In the genomic region with DNA sequence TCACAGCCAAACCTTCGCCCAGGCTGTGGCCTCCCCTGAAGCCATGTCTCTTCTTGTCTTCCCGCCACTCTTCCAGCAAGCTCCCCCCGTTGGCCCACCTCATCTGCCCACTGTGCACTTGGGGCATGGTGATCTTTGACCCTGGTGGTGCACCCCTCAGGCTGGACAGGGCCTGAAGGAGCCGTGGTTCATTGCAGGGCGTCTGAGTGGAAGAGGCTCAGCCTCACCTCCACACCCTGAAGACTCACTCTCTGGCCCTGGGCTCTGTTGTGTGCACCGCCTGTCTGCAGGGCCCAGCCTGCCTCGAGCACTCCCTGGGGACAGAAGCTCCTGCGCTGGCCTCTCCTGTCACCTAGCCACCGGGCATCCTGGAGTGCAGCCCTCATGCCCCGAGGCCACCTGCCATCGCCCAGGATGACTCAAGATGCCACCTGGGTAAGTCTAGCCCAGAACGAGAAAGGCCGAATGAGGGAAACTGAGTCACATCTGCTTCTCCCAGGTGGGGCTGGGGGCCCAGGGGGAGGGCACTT, we compare ENCODE assay signal across 13 cellular contexts. TPM values are rescaled to one million over a fixed set of nuclear protein-coding genes. Genes with fewer than 3 reads are reported as not detected.
A peak's percentile ranks its signal among the peaks of the same experiment; 100 is the strongest.
DNase-seq lines count a peak whose midpoint lies in the region; TF ChIP-seq lines count a peak whose summit lies in the region.
"Had no signal": no experiment of that assay in that cellular context is flagged by ENCODE, and none has a peak within 500 bp of the region (broad histone marks: within the 10 kb centered on the region; RNA-seq: fewer than 3 reads in every experiment).

No MANE protein-coding gene starts in this region.

- no peaks in the 10 kb centered on the region for H3K27me3 Mint-ChIP-seq in MCF 10A (ENCODE audit: insufficient read depth, unreplicated experiment)
- H3K27me3 Mint-ChIP-seq: activated naive CD8-positive, alpha-beta T cell treated with anti-CD3 and anti-CD28 coated beads, Interleukin-2, amount 10 ng/mL, durations not matched to agents 7 days and 5 days had no signal

- BruUV-seq in MCF 10A (replicated peaks; lab: Mats Ljungman, UMichigan) = no TSS peak
- BruUV-seq in mammary epithelial cell (replicated peaks; lab: Mats Ljungman, UMichigan) = no TSS peak

- H3K36me3 ChIP-seq in mammary epithelial cell (ENCODE audit: insufficient read depth, low read length) (peaks cover 14% of the 10 kb centered on the region), osteoblast (ENCODE audit: insufficient read depth, low read length) (peaks cover 91% of the 10 kb centered on the region), transverse colon (peaks cover 0 to 4% (median 0%) of the 10 kb centered on the region in 4 donors)

- peaks cover 34% of the 10 kb centered on the region for H3K4me1 Mint-ChIP-seq in MCF 10A (ENCODE audit: insufficient read depth, unreplicated experiment)
- H3K4me1 Mint-ChIP-seq: activated naive CD8-positive, alpha-beta T cell treated with anti-CD3 and anti-CD28 coated beads, Interleukin-2, amount 10 ng/mL, durations not matched to agents 7 days and 5 days had no signal

- TF ChIP-seq EP300 in transverse colon (IDR thresholded peaks at IDR 0.05; ENCODE audit: low read depth) = no peak

- H4K20me1 ChIP-seq in mammary epithelial cell (ENCODE audit: insufficient read depth, low read length) = peaks cover 2% of the 10 kb centered on the region
- peaks cover 96% of the 10 kb centered on the region for H4K20me1 ChIP-seq in osteoblast (ENCODE audit: insufficient read depth, low read length)

- H3K27ac ChIP-seq in mammary epithelial cell (ENCODE audit: insufficient read depth, low read depth, low read length) (no peak overlapping the region), cingulate gyrus (ENCODE audit: low read depth, low read length) (peak overlapping the region; percentile 90), osteoblast (ENCODE audit: low read depth, low read length) (peak overlapping the region; percentile 52), transverse colon (peak overlapping the region; percentile 75 to 82 (median 77))

- H3K4me3 Mint-ChIP-seq in MCF 10A (ENCODE audit: unreplicated experiment) = peak overlapping the region; percentile 12
- H3K4me3 Mint-ChIP-seq: activated naive CD8-positive, alpha-beta T cell treated with anti-CD3 and anti-CD28 coated beads, Interleukin-2, amount 10 ng/mL, durations not matched to agents 7 days and 5 days had no signal

- H3K27ac Mint-ChIP-seq in MCF 10A (ENCODE audit: low read depth, unreplicated experiment) = peak overlapping the region; percentile 93
- H3K27ac Mint-ChIP-seq: activated naive CD8-positive, alpha-beta T cell treated with anti-CD3 and anti-CD28 coated beads, Interleukin-2, amount 10 ng/mL, durations not matched to agents 7 days and 5 days had no signal

- no peak overlapping the region for H3K9ac ChIP-seq in mammary epithelial cell (ENCODE audit: insufficient read depth, low read length)

- in situ Hi-C loops in mammary epithelial cell (cut with MboI; ENCODE audit: low sequenced_read_pairs in 2 of 2) (loop anchor here (5.0 to 25.0 kb wide), 3 partner anchors 52 to 428 kb away; partner anchors contain the start of gene CELSR1 (in 1 of the 2)), transverse colon (cut with MboI; ENCODE audit: low pct_ligation_motif_present in 1 of 4, low pct_unique_long_range_greater_than_20kb in 1 of 4, low sequenced_read_pairs in 3 of 4) (loop anchor here in 2 of 4 donors (10.0 to 25.0 kb wide), 2 partner anchors 105 to 428 kb away; partner anchors contain the start of gene CELSR1 (in 1 of the 2))

- H3K9me3 ChIP-seq in mammary epithelial cell (replicated peaks; ENCODE audit: insufficient read depth, low read length) (no peaks in the 10 kb centered on the region), osteoblast (ENCODE audit: low read depth, low read length) (no peaks in the 10 kb centered on the region), transverse colon (no peaks in the 10 kb centered on the region)

- H3K4me2 ChIP-seq in mammary epithelial cell (ENCODE audit: insufficient read depth, low read depth, low read length) (no peak overlapping the region), osteoblast (ENCODE audit: insufficient read depth, low read length) (no peak overlapping the region)

- 29% methylated on average over 8 of the region's 13 CpGs for WGBS in mammary epithelial cell (ENCODE audit: low coverage, missing lambda C conversion rate)
- 81% methylated on average over 10 of the region's 13 CpGs; no CpG with 5 or more reads in 1 of the 2 donors for WGBS in transverse colon (ENCODE audit: low coverage in 1 of 2), 2 donors

- DNase-seq in MCF 10A (ENCODE audit: unreplicated experiment) (no peak), mammary epithelial cell (no peak), osteoblast (ENCODE audit: insufficient read length, low spot score, missing footprints) (no peak), transverse colon (no peak), NCI-H1694 treated with DMSO at 0.1 percent for 48 hours (lab: John Stamatoyannopoulos, UW) (no peak), GF-D8 (lab: John Stamatoyannopoulos, UW) (no peak), NCI-H2081 treated with DMSO at 0.1 percent for 48 hours (lab: John Stamatoyannopoulos, UW) (no peak)
- DNase-seq: activated CD4-positive, CD25-positive, alpha-beta regulatory T cell; activated CD8-positive, alpha-beta memory T cell treated with anti-CD3 and anti-CD28 coated beads, Interleukin-2, amount 50 U/mL, for 48 hours; activated naive CD8-positive, alpha-beta T cell treated with anti-CD3 and anti-CD28 coated beads, Interleukin-2, amount 10 ng/mL, durations not matched to agents 7 days and 5 days; cortex of kidney; stimulated activated CD4-positive, alpha-beta T cell treated with anti-CD3 and anti-CD28 coated beads, Interleukin-2, amount 100 ng/mL, for 48 hours had no signal

- TF ChIP-seq POLR2A in transverse colon (IDR thresholded peaks at IDR 0.05) = no peak

- POLR2A ChIA-PET in MCF 10A (lab: Yijun Ruan, JAX) = interaction anchor here (1.4 to 4.3 kb wide), 4 partner anchors 28 to 102 kb away, joined by 6 to 15 read pairs (median 8); no protein-coding TSS in a partner anchor

- intact Hi-C loops in MCF 10A (cut with micrococcal nuclease) (loop anchor here (5.0 kb wide), 1 partner anchor 37 kb away; no protein-coding TSS in a partner anchor), mammary epithelial cell (cut with micrococcal nuclease) (no loop called here), transverse colon (cut with DNase I; ENCODE audit: low total_unique reads) (no loop called here)

- dilution Hi-C loops in mammary epithelial cell (cut with HindIII; ENCODE audit: low sequenced_read_pairs) = loop anchor here (5.0 kb wide), 2 partner anchors 38 to 47 kb away; no protein-coding TSS in a partner anchor

- TF ChIP-seq CTCF in MCF 10A (IDR thresholded peaks at IDR 0.05; ENCODE audit: unreplicated experiment) (no peak), mammary epithelial cell (conservative IDR thresholded peaks at IDR 0.05 in 1 of 2, IDR thresholded peaks at IDR 0.05 in 1 of 2; ENCODE audit: extremely low read depth in 1 of 2, insufficient read depth in 1 of 2, low read depth in 1 of 2, low read length in 2 of 2) (no peak), osteoblast (IDR thresholded peaks at IDR 0.05; ENCODE audit: extremely low read depth, low read depth, low read length) (no peak), transverse colon (IDR thresholded peaks at IDR 0.05) (no peak)

- H3K79me2 ChIP-seq in mammary epithelial cell (ENCODE audit: insufficient read depth, low read length) = peaks cover 42% of the 10 kb centered on the region
- H3K79me2 ChIP-seq in osteoblast (ENCODE audit: insufficient read depth, low read length) = peaks cover 77% of the 10 kb centered on the region

- H3K27me3 ChIP-seq in mammary epithelial cell (ENCODE audit: insufficient read depth, low read length) (no peaks in the 10 kb centered on the region), osteoblast (ENCODE audit: insufficient read depth, low read length) (no peaks in the 10 kb centered on the region), transverse colon (no peaks in the 10 kb centered on the region)

- H2AFZ ChIP-seq in mammary epithelial cell (ENCODE audit: low read depth, low read length) = no peak overlapping the region
- H2AFZ ChIP-seq in osteoblast (ENCODE audit: low read length) = no peak overlapping the region

- peaks cover 100% of the 10 kb centered on the region for H3K36me3 Mint-ChIP-seq in MCF 10A (ENCODE audit: insufficient read depth, unreplicated experiment)
- H3K36me3 Mint-ChIP-seq: activated naive CD8-positive, alpha-beta T cell treated with anti-CD3 and anti-CD28 coated beads, Interleukin-2, amount 10 ng/mL, durations not matched to agents 7 days and 5 days had no signal

- no peaks in the 10 kb centered on the region for H3K9me3 Mint-ChIP-seq in MCF 10A (ENCODE audit: unreplicated experiment)
- H3K9me3 Mint-ChIP-seq: activated naive CD8-positive, alpha-beta T cell treated with anti-CD3 and anti-CD28 coated beads, Interleukin-2, amount 10 ng/mL, durations not matched to agents 7 days and 5 days had no signal

- peaks cover 87% of the 10 kb centered on the region for H3K4me1 ChIP-seq in mammary epithelial cell (ENCODE audit: insufficient read depth, low read length)
- H3K4me1 ChIP-seq in osteoblast (ENCODE audit: insufficient read depth, low read length) = peaks cover 62% of the 10 kb centered on the region
- H3K4me1 ChIP-seq in transverse colon = peaks cover 45 to 65% (median 60%) of the 10 kb centered on the region in 4 donors

- CTCF ChIA-PET in MCF 10A (lab: Yijun Ruan, JAX) (interaction anchor here (0.7 to 2.1 kb wide), 4 partner anchors 21 to 186 kb away, joined by 3 to 9 read pairs (median 4); no protein-coding TSS in a partner anchor), mammary epithelial cell (lab: Charles Lee; ENCODE audit: low non-redundant PET) (interaction anchor here (0.5 kb wide), 1 partner anchor 103 kb away, joined by 4 read pairs; no protein-coding TSS in a partner anchor)

- H3K4me3 ChIP-seq in mammary epithelial cell (replicated peaks in 1 of 3; ENCODE audit: insufficient read depth in 1 of 3, low read depth in 2 of 3, low read length in 3 of 3) = no peak overlapping the region
- no peak overlapping the region for H3K4me3 ChIP-seq in osteoblast (ENCODE audit: insufficient read depth, low read length)
- no peak overlapping the region for H3K4me3 ChIP-seq in transverse colon

RNA-seq across cellular contexts. Expression of gene PPARA, which starts 40.8 kb away (rescaled TPM):
- total RNA-seq in MCF 10A (2022) (8.0 and 10.1 TPM in 2 replicates), mammary epithelial cell (10 to 100 TPM; 10.3 to 15.5 TPM), osteoblast (21.8 and 22.1 TPM in 2 replicates), transverse colon (10 to 100 TPM; 52.0 to 88.1 (median 74.7) TPM)
- 7.4 TPM for polyA plus RNA-seq in mammary epithelial cell
- polyA minus RNA-seq in mammary epithelial cell = 46.3 TPM
